ENCODE assay signal across 17 cellular contexts in the genomic region with DNA sequence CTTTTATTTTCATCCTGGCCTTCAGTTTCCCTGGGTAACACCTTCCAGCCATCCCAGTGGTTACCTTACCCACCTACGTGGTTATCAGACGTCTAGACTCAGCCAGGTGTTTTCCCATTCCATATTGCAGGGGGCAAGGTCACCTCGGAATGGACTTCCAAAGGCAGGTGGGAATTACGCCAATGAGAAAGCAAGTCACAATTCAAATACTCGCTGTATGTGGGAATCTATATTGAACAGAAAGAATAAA.
A peak's percentile ranks its signal among the peaks of the same experiment; 100 is the strongest.
DNase-seq lines count a peak whose midpoint lies in the region; ATAC-seq and TF ChIP-seq lines count a peak whose summit lies in the region.
"Had no signal": no experiment of that assay in that cellular context is flagged by ENCODE, and none has a peak within 500 bp of the region (broad histone marks: within the 10 kb centered on the region; RNA-seq: fewer than 3 reads in every experiment).

No MANE protein-coding gene starts in this region.

- peaks cover 7 to 8% of the 10 kb centered on the region in 2 experiments for H3K4me1 ChIP-seq in trophoblast cell (ENCODE audit: control insufficient read depth in 1 of 2, insufficient read depth in 2 of 2, low read length in 2 of 2)

- POLR2A ChIA-PET in HEK293T (lab: Yijun Ruan, JAX) = no interaction called here

- H3K27ac ChIP-seq in dorsolateral prefrontal cortex (peak overlapping the region in 58 of 59 donors; percentile 20 to 97 (median 88)), trophoblast cell (ENCODE audit: low read depth, low read length) (no peak overlapping the region)
- H3K27ac ChIP-seq: left lung had no signal

- no peaks in the 10 kb centered on the region for H3K79me1 ChIP-seq in trophoblast cell (ENCODE audit: low read length)

- no CpG with 5 or more reads among the region's 5 CpGs for WGBS in trophoblast cell (ENCODE audit: extremely low coverage, insufficient coverage, insufficient read length)

- no peak overlapping the region for H3K4me2 ChIP-seq in trophoblast cell (ENCODE audit: low read length)

- DNase-seq in natural killer cell treated with Interleukin-12 subunit alpha and Interleukin-12 subunit beta and Interleukin-15 and Interleukin-18, amount 100 ng/mL, for 72 hours (ENCODE audit: low spot score) = no peak
- DNase-seq in natural killer cell (no peak), dorsolateral prefrontal cortex (no peak), trophoblast cell (peak; percentile 95 to 98), HEK293T (ENCODE audit: extremely low spot score) (no peak)
- DNase-seq in stimulated activated CD4-positive, alpha-beta T cell treated with anti-CD3 and anti-CD28 coated beads, Interleukin-12 subunit alpha, Interleukin-12 subunit beta, amount 100 ng/mL, for 4 hours = no peak
- no peak for DNase-seq in stimulated activated CD4-positive, alpha-beta T cell treated with anti-CD3 and anti-CD28 coated beads, Interleukin-2, amount 100 ng/mL, for 24 hours
- DNase-seq: activated gamma-delta T cell; EL; left lung; NCI-H524; SIG-M5; stimulated activated naive CD4-positive, alpha-beta T cell had no signal

- intact Hi-C loops in natural killer cell (cut with micrococcal nuclease) (no loop called here), dorsolateral prefrontal cortex (cut with DNase I) (no loop called here)

- no peaks in the 10 kb centered on the region for H3K27me3 ChIP-seq in dorsolateral prefrontal cortex
- H3K27me3 ChIP-seq in trophoblast cell (ENCODE audit: insufficient read depth, low read length) = no peaks in the 10 kb centered on the region
- H3K27me3 ChIP-seq: left lung had no signal

- H2BK12ac ChIP-seq in trophoblast cell (ENCODE audit: low read length) = no peak overlapping the region

- H3K23ac ChIP-seq in trophoblast cell (ENCODE audit: low read length) = no peak overlapping the region

- no peaks in the 10 kb centered on the region for H3K36me3 ChIP-seq in trophoblast cell (ENCODE audit: control insufficient read depth in 1 of 2, insufficient read depth in 2 of 2, low read length in 2 of 2)
- H3K36me3 ChIP-seq: left lung had no signal

- H3K4me3 ChIP-seq in dorsolateral prefrontal cortex (peak overlapping the region in 1 of 59 donors; percentile 12), trophoblast cell (ENCODE audit: low read depth, low read length) (no peak overlapping the region)
- H3K4me3 ChIP-seq: coronary artery, left lung had no signal

- H4K8ac ChIP-seq in trophoblast cell (ENCODE audit: low read depth, low read length) = no peak overlapping the region

- H3K18ac ChIP-seq in trophoblast cell (ENCODE audit: low read length) = no peak overlapping the region

- no peak overlapping the region for H4K91ac ChIP-seq in trophoblast cell (ENCODE audit: low read depth, low read length)

- no peaks in the 10 kb centered on the region for H3K9me3 Mint-ChIP-seq in natural killer cell treated with Interleukin-12 subunit alpha and Interleukin-12 subunit beta and Interleukin-15 and Interleukin-18, amount 100 ng/mL, for 72 hours
- H3K9me3 Mint-ChIP-seq in natural killer cell = no peaks in the 10 kb centered on the region
- H3K9me3 Mint-ChIP-seq: T-helper 1 cell treated with Interleukin-12 subunit alpha and Interleukin-12 subunit beta and Interleukin-4 antibody, amounts not matched to agents 30 μg/mL and 1 μg/mL, for 36 hours had no signal

- H3K9ac ChIP-seq in trophoblast cell (ENCODE audit: low read length) = no peak overlapping the region

- peak overlapping the region; percentile 72 to 78 for H3K27ac Mint-ChIP-seq in natural killer cell treated with Interleukin-12 subunit alpha and Interleukin-12 subunit beta and Interleukin-15 and Interleukin-18, amount 100 ng/mL, for 72 hours
- no peak overlapping the region for H3K27ac Mint-ChIP-seq in natural killer cell
- H3K27ac Mint-ChIP-seq: progenitor cell of endocrine pancreas had no signal

- H3K14ac ChIP-seq in trophoblast cell (ENCODE audit: low read length) = no peak overlapping the region

- CTCF ChIA-PET in HEK293T (lab: Yijun Ruan, JAX) = no interaction called here

- H3K4ac ChIP-seq in trophoblast cell (ENCODE audit: low read depth, low read length) = no peak overlapping the region

- H2AFZ ChIP-seq in trophoblast cell (ENCODE audit: insufficient read depth, low read length, poor library complexity) = no peak overlapping the region

- peaks cover 2% of the 10 kb centered on the region for H3K9me3 ChIP-seq in trophoblast cell (ENCODE audit: insufficient read depth, low read depth, low read length)
- H3K9me3 ChIP-seq: left lung had no signal

- ATAC-seq in natural killer cell treated with Interleukin-12 subunit alpha and Interleukin-12 subunit beta and Interleukin-15 and Interleukin-18, amount 100 ng/mL, for 72 hours = no peak
- ATAC-seq in natural killer cell (no peak), HG02623 (IDR thresholded peaks at IDR 0.05; ENCODE audit: unreplicated experiment) (no peak)
- ATAC-seq: left lung had no signal

- no peaks in the 10 kb centered on the region for H3K79me2 ChIP-seq in trophoblast cell (ENCODE audit: control insufficient read depth, insufficient read depth, low read length, poor library complexity)

- no peak overlapping the region for H3K4me3 Mint-ChIP-seq in natural killer cell treated with Interleukin-12 subunit alpha and Interleukin-12 subunit beta and Interleukin-15 and Interleukin-18, amount 100 ng/mL, for 72 hours
- no peak overlapping the region for H3K4me3 Mint-ChIP-seq in natural killer cell
- H3K4me3 Mint-ChIP-seq: T-helper 1 cell treated with Interleukin-12 subunit alpha and Interleukin-12 subunit beta and Interleukin-4 antibody, amounts not matched to agents 30 μg/mL and 1 μg/mL, for 36 hours had no signal

- TF ChIP-seq CTCF in natural killer cell (IDR thresholded peaks at IDR 0.05) (no peak), dorsolateral prefrontal cortex (IDR thresholded peaks at IDR 0.05 in 54 of 56, conservative IDR thresholded peaks at IDR 0.05 in 2 of 56; ENCODE audit: low read depth in 1 of 56, partially characterized antibody in 56 of 56) (no peak)

- no peaks in the 10 kb centered on the region for H3K36me3 Mint-ChIP-seq in natural killer cell treated with Interleukin-12 subunit alpha and Interleukin-12 subunit beta and Interleukin-15 and Interleukin-18, amount 100 ng/mL, for 72 hours
- no peaks in the 10 kb centered on the region for H3K36me3 Mint-ChIP-seq in natural killer cell

- no peak overlapping the region for H2AK5ac ChIP-seq in trophoblast cell (ENCODE audit: low read length)

- H3K4me1 Mint-ChIP-seq in natural killer cell treated with Interleukin-12 subunit alpha and Interleukin-12 subunit beta and Interleukin-15 and Interleukin-18, amount 100 ng/mL, for 72 hours (ENCODE audit: low read depth in 2 of 2) = peaks cover 55 to 66% of the 10 kb centered on the region in 2 donors
- H3K4me1 Mint-ChIP-seq in natural killer cell = peaks cover 39 to 42% of the 10 kb centered on the region in 2 donors

- H4K12ac ChIP-seq in trophoblast cell (ENCODE audit: low read depth, low read length) = no peak overlapping the region

- no peak overlapping the region for H2BK120ac ChIP-seq in trophoblast cell (ENCODE audit: insufficient read depth, low read length, poor library complexity)

- H2BK5ac ChIP-seq in trophoblast cell (ENCODE audit: low read depth, low read length, poor library complexity) = no peak overlapping the region

- H3K27me3 Mint-ChIP-seq in natural killer cell treated with Interleukin-12 subunit alpha and Interleukin-12 subunit beta and Interleukin-15 and Interleukin-18, amount 100 ng/mL, for 72 hours = no peaks in the 10 kb centered on the region
- H3K27me3 Mint-ChIP-seq in natural killer cell (ENCODE audit: low read depth in 2 of 2) = no peaks in the 10 kb centered on the region

TF ChIP-seq in HEK293T, 16 proteins besides CTCF, POLR2A, EP300 and RAD21:
- TF ChIP-seq FOXM1 (IDR thresholded peaks at IDR 0.05; ENCODE audit: borderline replicate concordance) = no peak
- no peak for TF ChIP-seq ELF4 (IDR thresholded peaks at IDR 0.05)
- TF ChIP-seq, protein P1, sequence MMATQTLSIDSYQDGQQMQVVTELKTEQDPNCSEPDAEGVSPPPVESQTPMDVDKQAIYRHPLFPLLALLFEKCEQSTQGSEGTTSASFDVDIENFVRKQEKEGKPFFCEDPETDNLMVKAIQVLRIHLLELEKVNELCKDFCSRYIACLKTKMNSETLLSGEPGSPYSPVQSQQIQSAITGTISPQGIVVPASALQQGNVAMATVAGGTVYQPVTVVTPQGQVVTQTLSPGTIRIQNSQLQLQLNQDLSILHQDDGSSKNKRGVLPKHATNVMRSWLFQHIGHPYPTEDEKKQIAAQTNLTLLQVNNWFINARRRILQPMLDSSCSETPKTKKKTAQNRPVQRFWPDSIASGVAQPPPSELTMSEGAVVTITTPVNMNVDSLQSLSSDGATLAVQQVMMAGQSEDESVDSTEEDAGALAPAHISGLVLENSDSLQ (IDR thresholded peaks at IDR 0.05) = no peak
- no peak for TF ChIP-seq HDGF (IDR thresholded peaks at IDR 0.05; ENCODE audit: borderline replicate concordance)
- TF ChIP-seq FOXA1 (IDR thresholded peaks at IDR 0.05) = no peak
- no peak for TF ChIP-seq TARDBP (IDR thresholded peaks at IDR 0.05)
- TF ChIP-seq FOXK2 (IDR thresholded peaks at IDR 0.05) = no peak
- no peak for TF ChIP-seq LEF1 (IDR thresholded peaks at IDR 0.05; ENCODE audit: borderline replicate concordance)
- no peak for TF ChIP-seq BHLHE40 (IDR thresholded peaks at IDR 0.05; ENCODE audit: borderline replicate concordance)
- TF ChIP-seq L3MBTL2 (conservative IDR thresholded peaks at IDR 0.05) = no peak
- no peak for TF ChIP-seq ZNF384 (IDR thresholded peaks at IDR 0.05)
- TF ChIP-seq NFRKB (IDR thresholded peaks at IDR 0.05) = no peak
- no peak for TF ChIP-seq CTBP1 (IDR thresholded peaks at IDR 0.05; ENCODE audit: borderline replicate concordance)
- no peak for TF ChIP-seq ARNT (IDR thresholded peaks at IDR 0.05)
- TF ChIP-seq SP1 (IDR thresholded peaks at IDR 0.05) = no peak

Comparison
In these comparisons a context has a peak if more than half of its experiments do, and no peak if none do; other contexts are left out.
1. H3K27ac Mint-ChIP-seq: peak in natural killer cell treated with Interleukin-12 subunit alpha and Interleukin-12 subunit beta and Interleukin-15 and Interleukin-18, amount 100 ng/mL, for 72 hours (2 of 2); none in natural killer cell (0 of 2).
2. DNase-seq: peak in trophoblast cell (2 of 2); none in natural killer cell treated with Interleukin-12 subunit alpha and Interleukin-12 subunit beta and Interleukin-15 and Interleukin-18, amount 100 ng/mL, for 72 hours (single experiment), natural killer cell (single experiment), dorsolateral prefrontal cortex (0 of 10), stimulated activated CD4-positive, alpha-beta T cell treated with anti-CD3 and anti-CD28 coated beads, Interleukin-12 subunit alpha, Interleukin-12 subunit beta, amount 100 ng/mL, for 4 hours (single experiment), stimulated activated CD4-positive, alpha-beta T cell treated with anti-CD3 and anti-CD28 coated beads, Interleukin-2, amount 100 ng/mL, for 24 hours (0 of 2) and HEK293T (single experiment).